ENCODE assay signal across 10 cellular contexts in genomic region chr6:148831064-148831463, GRCh38.
A peak's percentile ranks its signal among the peaks of the same experiment; 100 is the strongest.
DNase-seq lines count a peak whose midpoint lies in the region; TF ChIP-seq lines count a peak whose summit lies in the region.
"Had no signal": no experiment of that assay in that cellular context is flagged by ENCODE, and none has a peak within 500 bp of the region (broad histone marks: within the 10 kb centered on the region; RNA-seq: fewer than 3 reads in every experiment).

No MANE protein-coding gene starts in this region.

- H4K20me1 ChIP-seq in smooth muscle cell (ENCODE audit: low read depth), result peaks cover 10% of the 10 kb centered on the region

- H3K4me2 ChIP-seq in smooth muscle cell, result no peak overlapping the region

- H3K36me3 Mint-ChIP-seq in activated naive CD8-positive, alpha-beta T cell, result no peaks in the 10 kb centered on the region

- H3K9me3 ChIP-seq in WERI-Rb-1 (ENCODE audit: severe bottlenecking) (no peaks in the 10 kb centered on the region), smooth muscle cell (replicated peaks; ENCODE audit: low read depth) (no peaks in the 10 kb centered on the region)

- no peaks in the 10 kb centered on the region for H3K9me3 Mint-ChIP-seq in activated naive CD8-positive, alpha-beta T cell (ENCODE audit: low read depth)

- WGBS in smooth muscle cell (ENCODE audit: low lambda C conversion rate), result 93% methylated on average over 6 of the region's 6 CpGs

- H3K4me1 ChIP-seq in smooth muscle cell (ENCODE audit: low read depth), result no peaks in the 10 kb centered on the region

- H3K27me3 ChIP-seq in WERI-Rb-1 (ENCODE audit: insufficient read depth, low read depth, severe bottlenecking), result no peaks in the 10 kb centered on the region
- no peaks in the 10 kb centered on the region for H3K27me3 ChIP-seq in smooth muscle cell (ENCODE audit: low read depth)

- H3K36me3 ChIP-seq in WERI-Rb-1, result no peaks in the 10 kb centered on the region
- no peaks in the 10 kb centered on the region for H3K36me3 ChIP-seq in smooth muscle cell (ENCODE audit: low read depth)

- no peaks in the 10 kb centered on the region for H3F3A ChIP-seq in smooth muscle cell (ENCODE audit: low read depth)

- no peaks in the 10 kb centered on the region for H3K27me3 Mint-ChIP-seq in activated naive CD8-positive, alpha-beta T cell

- DNase-seq in activated CD8-positive, alpha-beta memory T cell treated with anti-CD3 and anti-CD28 coated beads, Interleukin-2, amount 50 U/mL, for 4 hours, result peak; percentile 23
- no peak for DNase-seq in activated CD8-positive, alpha-beta memory T cell treated with anti-CD3 and anti-CD28 coated beads for 24 hours
- peak; percentile 65 for DNase-seq in NOMO-1 treated with DMSO at 0.1 percent for 48 hours (lab: John Stamatoyannopoulos, UW; ENCODE audit: unreplicated experiment)
- DNase-seq in stimulated activated CD8-positive, alpha-beta memory T cell treated with anti-CD3 and anti-CD28 coated beads, Interleukin-7, amount 100 ng/mL, for 4 hours (ENCODE audit: low read depth in 2 of 2), result peak; percentile 6 to 10
- no peak for DNase-seq in NCI-H1436 treated with DMSO at 0.1 percent for 48 hours (lab: John Stamatoyannopoulos, UW)
- DNase-seq in WERI-Rb-1, result no peak
- no peak for DNase-seq in smooth muscle cell (lab: John Stamatoyannopoulos, UW; ENCODE audit: unreplicated experiment)
- DNase-seq: hippocampal formation, NCI-H526 had no signal

- peak overlapping the region; percentile 76 for H3K27ac Mint-ChIP-seq in activated naive CD8-positive, alpha-beta T cell

- H3K4me1 Mint-ChIP-seq in activated naive CD8-positive, alpha-beta T cell (ENCODE audit: low read depth), result peaks cover 18% of the 10 kb centered on the region

- H3K27ac ChIP-seq in WERI-Rb-1, result no peak overlapping the region
- no peak overlapping the region for H3K27ac ChIP-seq in smooth muscle cell (ENCODE audit: low read depth)

- no peak overlapping the region for H3K9ac ChIP-seq in smooth muscle cell (ENCODE audit: low read depth)

- TF ChIP-seq CTCF in WERI-Rb-1 (IDR thresholded peaks at IDR 0.05; ENCODE audit: low read depth, low read length) (no peak), smooth muscle cell (IDR thresholded peaks at IDR 0.05; ENCODE audit: borderline replicate concordance, insufficient read depth, poor library complexity, severe bottlenecking) (no peak)

- H3K4me3 ChIP-seq in WERI-Rb-1 (ENCODE audit: low read depth, low read length) (no peak overlapping the region), smooth muscle cell (no peak overlapping the region)

- H3K79me2 ChIP-seq in smooth muscle cell (ENCODE audit: low read depth), result peaks cover 82% of the 10 kb centered on the region

- peak overlapping the region; percentile 74 for H3K4me3 Mint-ChIP-seq in activated naive CD8-positive, alpha-beta T cell

- H2AFZ ChIP-seq in smooth muscle cell (ENCODE audit: low read depth), result no peak overlapping the region

Comparison
In these comparisons a context has a peak if more than half of its experiments do, and no peak if none do; other contexts are left out.
1. DNase-seq: peak in activated CD8-positive, alpha-beta memory T cell treated with anti-CD3 and anti-CD28 coated beads, Interleukin-2, amount 50 U/mL, for 4 hours (single experiment), NOMO-1 treated with DMSO at 0.1 percent for 48 hours (single experiment) and stimulated activated CD8-positive, alpha-beta memory T cell treated with anti-CD3 and anti-CD28 coated beads, Interleukin-7, amount 100 ng/mL, for 4 hours (2 of 2); none in activated CD8-positive, alpha-beta memory T cell treated with anti-CD3 and anti-CD28 coated beads for 24 hours (single experiment), NCI-H1436 treated with DMSO at 0.1 percent for 48 hours (single experiment), WERI-Rb-1 (single experiment) and smooth muscle cell (single experiment).